In the genomic region with DNA sequence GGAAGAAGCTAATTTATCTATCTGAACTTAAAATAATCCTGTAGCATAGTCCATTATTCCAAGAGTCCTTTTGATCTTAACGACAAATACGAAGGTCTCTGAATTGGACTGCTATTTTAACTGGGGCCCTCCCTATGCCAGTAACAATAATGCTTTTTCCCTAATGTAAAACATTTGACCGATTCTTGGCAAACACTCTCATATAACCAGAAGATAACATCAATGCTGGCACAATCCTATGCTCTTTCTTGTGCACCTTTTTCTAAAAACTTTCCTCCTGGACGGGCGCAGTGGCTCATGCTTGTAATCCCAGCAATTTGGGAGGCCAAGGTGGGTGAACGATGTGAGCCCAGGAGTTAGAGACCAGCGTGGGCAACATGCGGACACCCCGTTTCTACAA, we compare ENCODE assay signal across 21 cellular contexts. TPM values are rescaled to one million over a fixed set of nuclear protein-coding genes. Genes with fewer than 3 reads are reported as not detected.
DNase-seq lines count a peak whose midpoint lies in the region; TF ChIP-seq lines count a peak whose summit lies in the region.
"Had no signal": no experiment of that assay in that cellular context is flagged by ENCODE, and none has a peak within 500 bp of the region (broad histone marks: within the 10 kb centered on the region; RNA-seq: fewer than 3 reads in every experiment).

No MANE protein-coding gene starts in this region.

- DNase-seq in SJSA1 (ENCODE audit: low read depth in 1 of 2, low spot score in 2 of 2) (no peak), fibroblast of lung (ENCODE audit: low read depth in 2 of 2) (no peak), prostate gland (ENCODE audit: low spot score) (no peak), T-helper 9 cell (no peak), DMS 273 treated with DMSO at 0.1 percent for 48 hours (lab: John Stamatoyannopoulos, UW) (no peak), hepatic stellate cell (ENCODE audit: low spot score) (no peak), NCI-H2196 treated with DMSO at 0.1 percent for 48 hours (lab: John Stamatoyannopoulos, UW; ENCODE audit: unreplicated experiment) (no peak)
- DNase-seq: ACHN; activated CD4-positive, alpha-beta T cell treated with anti-CD3 and anti-CD28 coated beads, Interleukin-2, amount 10 ng/mL, durations not matched to agents 7 days and 5 days; activated naive CD8-positive, alpha-beta T cell treated with anti-CD3 and anti-CD28 coated beads for 36 hours; body of pancreas; foreskin fibroblast; GOT3; left lung; NCI-H146; NCI-H2171; SHP77; stimulated activated CD8-positive, alpha-beta memory T cell treated with anti-CD3 and anti-CD28 coated beads, Interleukin-4, amount 100 ng/mL, for 48 hours had no signal

- no peak for TF ChIP-seq CTCF in fibroblast of lung (conservative IDR thresholded peaks at IDR 0.05 in 1 of 2, IDR thresholded peaks at IDR 0.05 in 1 of 2; ENCODE audit: low read depth in 1 of 2, low read length in 2 of 2)
- TF ChIP-seq CTCF in prostate gland (IDR thresholded peaks at IDR 0.05): no peak

- peaks cover 25% of the 10 kb centered on the region; the same call in 1 of the 2 replicates for H4K20me1 ChIP-seq in BLaER1
- H4K20me1 ChIP-seq in fibroblast of lung (ENCODE audit: control insufficient read depth, extremely low read depth, insufficient read depth, low read length): no peaks in the 10 kb centered on the region

- H2AFZ ChIP-seq in fibroblast of lung (ENCODE audit: low read length): no peak overlapping the region

- TF ChIP-seq POLR2A in prostate gland (IDR thresholded peaks at IDR 0.05): no peak

- H3K36me3 ChIP-seq in BLaER1 (peaks cover 21% of the 10 kb centered on the region), SJSA1 (peaks cover 50% of the 10 kb centered on the region), fibroblast of lung (ENCODE audit: control insufficient read depth, insufficient read depth, low read length) (no peaks in the 10 kb centered on the region), prostate gland (no peaks in the 10 kb centered on the region)

- H3K4me2 ChIP-seq in BLaER1: peak overlapping the region; percentile 76
- H3K4me2 ChIP-seq in fibroblast of lung (ENCODE audit: extremely low read depth, insufficient read depth, low read length): peak overlapping the region; percentile 9

- intact Hi-C loops in prostate gland (cut with DNase I): no loop called here

- H3K9ac ChIP-seq in BLaER1 (peak overlapping the region; percentile 11; the same call in 1 of the 2 replicates), fibroblast of lung (ENCODE audit: insufficient read depth, low read length) (no peak overlapping the region)

- H3K4me3 ChIP-seq in BLaER1: no peak overlapping the region
- no peak overlapping the region for H3K4me3 ChIP-seq in SJSA1
- H3K4me3 ChIP-seq in fibroblast of lung (replicated peaks in 1 of 4; ENCODE audit: control extremely low read depth in 1 of 4, insufficient read depth in 1 of 4, low read depth in 3 of 4, low read length in 4 of 4): no peak overlapping the region
- H3K4me3 ChIP-seq in prostate gland: no peak overlapping the region
- H3K4me3 ChIP-seq: body of pancreas, K562, left lung had no signal

- peaks cover 61% of the 10 kb centered on the region for H3K4me1 ChIP-seq in BLaER1
- H3K4me1 ChIP-seq in SJSA1 (replicated peaks): peaks cover 30% of the 10 kb centered on the region
- peaks cover 10% of the 10 kb centered on the region for H3K4me1 ChIP-seq in fibroblast of lung (ENCODE audit: control insufficient read depth, extremely low read depth, insufficient read depth, low read length)
- H3K4me1 ChIP-seq in prostate gland (replicated peaks): peaks cover 9% of the 10 kb centered on the region

- H3K9me3 ChIP-seq in BLaER1: peaks cover 18% of the 10 kb centered on the region; the same call in 1 of the 2 replicates
- no peaks in the 10 kb centered on the region for H3K9me3 ChIP-seq in SJSA1 (replicated peaks)
- no peaks in the 10 kb centered on the region for H3K9me3 ChIP-seq in fibroblast of lung (ENCODE audit: control insufficient read depth, insufficient read depth, low read depth, low read length)
- H3K9me3 ChIP-seq in prostate gland: no peaks in the 10 kb centered on the region
- H3K9me3 ChIP-seq: body of pancreas, left lung, neutrophil had no signal

- no peaks in the 10 kb centered on the region for H3K27me3 ChIP-seq in BLaER1
- no peaks in the 10 kb centered on the region for H3K27me3 ChIP-seq in SJSA1 (replicated peaks)
- no peaks in the 10 kb centered on the region for H3K27me3 ChIP-seq in fibroblast of lung (ENCODE audit: control insufficient read depth, insufficient read depth, low read length)
- no peaks in the 10 kb centered on the region for H3K27me3 ChIP-seq in prostate gland (replicated peaks; ENCODE audit: insufficient read depth)
- H3K27me3 ChIP-seq: body of pancreas, left lung, neutrophil had no signal

- 18% methylated on average over 9 of the region's 9 CpGs for WGBS in prostate gland

- H3K27ac ChIP-seq in BLaER1 (peak overlapping the region; percentile 16; the same call in 1 of the 2 replicates), SJSA1 (peak overlapping the region; percentile 24), fibroblast of lung (ENCODE audit: insufficient read depth, low read length) (peak overlapping the region; percentile 15), prostate gland (peak overlapping the region; percentile 58 to 98)
- H3K27ac ChIP-seq: body of pancreas, left lung, neutrophil had no signal

- H3K79me2 ChIP-seq in fibroblast of lung (ENCODE audit: control insufficient read depth, insufficient read depth, low read length): peaks cover 91% of the 10 kb centered on the region

RNA-seq across cellular contexts. Expression of gene LRRFIP2, which starts 3.9 kb away (rescaled TPM):
- total RNA-seq in SJSA1 (2014; rRNA removed; shearing (Covaris generic)): 60.6 and 67.5 TPM in 2 replicates
- 75.8 and 149 TPM in 2 replicates for total RNA-seq in fibroblast of lung
- polyA plus RNA-seq in fibroblast of lung: 80.5 and 83.7 TPM in 2 replicates
- 62.8 and 63.5 TPM in 2 replicates for polyA plus RNA-seq in fibroblast of lung (2012)
- 6.7 and 11.2 TPM in 2 replicates for polyA minus RNA-seq in fibroblast of lung (ENCODE audit: low replicate concordance)
- 100 to 1,000 TPM; 102 to 134 TPM for total RNA-seq in prostate gland

Comparison
In these comparisons a context has a peak if more than half of its experiments do, and no peak if none do; other contexts are left out.
1. H3K27ac ChIP-seq: peak in every context shown above with its lines; median percentile 78 in prostate gland; 24 in SJSA1; 16 in BLaER1; 15 in fibroblast of lung.